In the genomic region with DNA sequence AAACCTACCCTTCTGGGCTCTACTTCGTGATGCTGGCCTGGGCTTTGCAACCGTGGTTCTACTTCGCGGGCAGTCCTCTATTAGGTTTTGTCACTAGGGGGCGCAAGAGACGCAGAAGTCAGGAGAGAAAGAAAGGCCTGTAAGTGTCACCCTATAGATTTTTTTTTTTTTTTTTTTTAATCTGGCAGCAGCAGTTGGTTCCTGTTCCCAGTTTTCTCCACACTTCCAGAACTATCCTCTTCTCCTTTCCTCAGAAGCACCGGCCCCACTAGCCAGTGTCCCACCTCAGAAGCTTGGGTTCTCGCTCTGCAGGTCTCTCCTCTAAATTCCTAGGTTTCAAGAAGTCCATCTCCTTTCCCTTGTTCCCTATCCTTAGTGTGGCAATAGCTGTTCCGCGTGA, we compare ENCODE assay signal across 6 cellular contexts.
DNase-seq lines count a peak whose midpoint lies in the region; ATAC-seq and TF ChIP-seq lines count a peak whose summit lies in the region.

No MANE protein-coding gene starts in this region.

- ATAC-seq in HG03095 (IDR thresholded peaks at IDR 0.05; ENCODE audit: unreplicated experiment) (no peak), GM19455 (IDR thresholded peaks at IDR 0.05; ENCODE audit: unreplicated experiment) (no peak)

- CTCF ChIA-PET in GM10248 (lab: Yijun Ruan, JAX): interaction anchor here (0.6 to 5.2 kb wide), 20 partner anchors 9 to 575 kb away, joined by 3 to 45 read pairs (median 4); partner anchors contain the start of genes LCE2D and LCE3E

- DNase-seq in GM10248 (ENCODE audit: extremely low spot score) (peak; percentile 49), NCI-H1694 treated with DMSO at 0.1 percent for 48 hours (lab: John Stamatoyannopoulos, UW) (peak; percentile 37), activated T-cell treated with anti-CD3 and anti-CD28 coated beads for 48 hours (ENCODE audit: low read depth) (peak; percentile 35), kidney glomerular epithelial cell (lab: John Stamatoyannopoulos, UW) (peak; percentile 16)

- peak; percentile 66 for TF ChIP-seq CTCF in GM10248 (IDR thresholded peaks at IDR 0.05; ENCODE audit: control extremely low read depth, extremely low read depth, low read depth, missing control alignments)

- POLR2A ChIA-PET in GM10248 (lab: Yijun Ruan, JAX): no interaction called here
